In genomic region chrX:87578978-87579377, GRCh38 we compare ENCODE assay signal across 14 cellular contexts.
DNase-seq lines count a peak whose midpoint lies in the region; FAIRE-seq and TF ChIP-seq lines count a peak whose summit lies in the region.
"Had no signal": no experiment of that assay in that cellular context is flagged by ENCODE, and none has a peak within 500 bp of the region (broad histone marks: within the 10 kb centered on the region; RNA-seq: fewer than 3 reads in every experiment).

No MANE protein-coding gene starts in this region.

- TF ChIP-seq CTCF in LNCaP clone FGC (IDR thresholded peaks at IDR 0.05; ENCODE audit: control insufficient read depth, extremely low read depth, insufficient read depth) (peak; percentile 31), VCaP (conservative IDR thresholded peaks at IDR 0.05) (peak; percentile 31), fibroblast of pulmonary artery (IDR thresholded peaks at IDR 0.05; ENCODE audit: low read length, missing control alignments) (peak; percentile 34)

- no peak for DNase-seq in LNCaP clone FGC (ENCODE audit: low read depth)
- DNase-seq in fibroblast of pulmonary artery (ENCODE audit: low read depth), result peak; percentile 36
- peak; percentile 3 for DNase-seq in pons (ENCODE audit: low spot score)
- DNase-seq in NK-92 (lab: John Stamatoyannopoulos, UW; ENCODE audit: unreplicated experiment), result no peak
- DNase-seq in HTR-8/SVneo (ENCODE audit: insufficient read length, low spot score), result no peak
- DNase-seq in stimulated activated CD8-positive, alpha-beta memory T cell treated with anti-CD3 and anti-CD28 coated beads, Interleukin-4, amount 100 ng/mL, for 48 hours, result no peak
- DNase-seq: amniotic stem cell, small intestine, T-helper 17 cell, thyroid gland had no signal

- H3K27ac ChIP-seq in VCaP, result no peak overlapping the region
- H3K27ac ChIP-seq: BLaER1, coronary artery, parathyroid adenoma, thyroid gland had no signal

- FAIRE-seq in HTR-8/SVneo (lab: Jason Lieb, UNC), result no peak
- FAIRE-seq: small intestine had no signal

- no peak overlapping the region for H3K4me3 ChIP-seq in LNCaP clone FGC (ENCODE audit: low read depth, low read length)
- no peak overlapping the region for H3K4me3 ChIP-seq in fibroblast of pulmonary artery (replicated peaks; ENCODE audit: low read depth, low read length)
- H3K4me3 ChIP-seq: BLaER1, coronary artery, thyroid gland had no signal

Comparison
In these comparisons a context has a peak if more than half of its experiments do, and no peak if none do; other contexts are left out.
1. DNase-seq: peak in fibroblast of pulmonary artery (single experiment) and pons (single experiment); none in LNCaP clone FGC (single experiment), NK-92 (single experiment), HTR-8/SVneo (single experiment) and stimulated activated CD8-positive, alpha-beta memory T cell treated with anti-CD3 and anti-CD28 coated beads, Interleukin-4, amount 100 ng/mL, for 48 hours (single experiment).
2. Peak in every context shown above with its lines, with median percentiles within 50 percentile points of each other: CTCF ChIP-seq.